In genomic region chr2:180983468-180984388, GRCh38 we compare ENCODE assay signal across 8 cellular contexts. TPM values are rescaled to one million over a fixed set of nuclear protein-coding genes. Genes with fewer than 3 reads are reported as not detected.
DNase-seq lines count a peak whose midpoint lies in the region; ATAC-seq and TF ChIP-seq lines count a peak whose summit lies in the region.

No MANE protein-coding gene starts in this region.

- H3K27ac Mint-ChIP-seq in CD14-positive monocyte (no peak overlapping the region), T-helper 17 cell (peak overlapping the region; percentile 29)

- H3K4me2 ChIP-seq in fibroblast of lung (ENCODE audit: extremely low read depth, insufficient read depth, low read length), result peak overlapping the region; percentile 95

- peaks cover 43% of the 10 kb centered on the region for H3K4me1 Mint-ChIP-seq in CD14-positive monocyte
- peaks cover 26% of the 10 kb centered on the region for H3K4me1 Mint-ChIP-seq in T-helper 17 cell

- H3K9me3 Mint-ChIP-seq in CD14-positive monocyte, result no peaks in the 10 kb centered on the region

- peak overlapping the region; percentile 1 to 99 (median 83) for H3K4me3 ChIP-seq in fibroblast of lung (replicated peaks in 1 of 4; ENCODE audit: control extremely low read depth in 1 of 4, insufficient read depth in 1 of 4, low read depth in 3 of 4, low read length in 4 of 4)
- H3K4me3 ChIP-seq in tibial artery, result no peak overlapping the region

- no peaks in the 10 kb centered on the region for H4K20me1 ChIP-seq in fibroblast of lung (ENCODE audit: control insufficient read depth, extremely low read depth, insufficient read depth, low read length)

- peak overlapping the region; percentile 18 for H3K27ac ChIP-seq in fibroblast of lung (ENCODE audit: insufficient read depth, low read length)
- no peak overlapping the region for H3K27ac ChIP-seq in tibial artery

- H3K4me3 Mint-ChIP-seq in CD14-positive monocyte (no peak overlapping the region), T-helper 17 cell (no peak overlapping the region)

- H3K9me3 ChIP-seq in T-helper 17 cell (ENCODE audit: control insufficient read depth, low read length, poor library complexity, severe bottlenecking), result no peaks in the 10 kb centered on the region
- no peaks in the 10 kb centered on the region for H3K9me3 ChIP-seq in fibroblast of lung (ENCODE audit: control insufficient read depth, insufficient read depth, low read depth, low read length)
- no peaks in the 10 kb centered on the region for H3K9me3 ChIP-seq in tibial artery

- intact Hi-C loops in CD14-positive monocyte (cut with micrococcal nuclease), result loop anchor here in 1 of 2 donors (5.0 kb wide), 1 partner anchor 981 kb away; no protein-coding TSS in a partner anchor
- intact Hi-C loops in tibial artery (cut with DNase I; ENCODE audit: low total_unique reads), result no loop called here

- DNase-seq in CD14-positive monocyte (ENCODE audit: low spot score) (no peak), NCI-H146 (lab: John Stamatoyannopoulos, UW) (peak; percentile 29), T-helper 17 cell (no peak), fibroblast of lung (ENCODE audit: low read depth in 2 of 2) (peak; percentile 68 to 82), nucleus accumbens (lab: John Stamatoyannopoulos, UW) (peak in 31 of 56 donors; percentile 2 to 66 (median 15)), tibial artery (no peak)

- peak; percentile 28 for TF ChIP-seq CTCF in CD14-positive monocyte (IDR thresholded peaks at IDR 0.05)
- peak; percentile 43 to 62 for TF ChIP-seq CTCF in fibroblast of lung (conservative IDR thresholded peaks at IDR 0.05 in 1 of 2, IDR thresholded peaks at IDR 0.05 in 1 of 2; ENCODE audit: low read depth in 1 of 2, low read length in 2 of 2)
- peak in 1 of 2 experiments; percentile 13 for TF ChIP-seq CTCF in tibial artery (IDR thresholded peaks at IDR 0.05)

- H3K36me3 Mint-ChIP-seq in CD14-positive monocyte (peaks cover 13 to 28% of the 10 kb centered on the region in 2 donors), T-helper 17 cell (ENCODE audit: low read depth) (peaks cover 2% of the 10 kb centered on the region)

- H3K27me3 ChIP-seq in fibroblast of lung (ENCODE audit: control insufficient read depth, insufficient read depth, low read length) (no peaks in the 10 kb centered on the region), tibial artery (no peaks in the 10 kb centered on the region)

- ATAC-seq in GM18502 (IDR thresholded peaks at IDR 0.05; ENCODE audit: poor library complexity, unreplicated experiment) (peak; percentile 40), HG02884 (IDR thresholded peaks at IDR 0.05; ENCODE audit: unreplicated experiment) (peak; percentile 34), T-helper 17 cell (peak; percentile 35)

- peaks cover 0 to 13% (median 6%) of the 10 kb centered on the region in 3 donors for H3K27me3 Mint-ChIP-seq in CD14-positive monocyte (ENCODE audit: low read depth in 3 of 3)
- no peaks in the 10 kb centered on the region for H3K27me3 Mint-ChIP-seq in T-helper 17 cell

- H3K9ac ChIP-seq in fibroblast of lung (ENCODE audit: insufficient read depth, low read length), result no peak overlapping the region

- H2AFZ ChIP-seq in fibroblast of lung (ENCODE audit: low read length), result no peak overlapping the region

- H3K36me3 ChIP-seq in fibroblast of lung (ENCODE audit: control insufficient read depth, insufficient read depth, low read length) (no peaks in the 10 kb centered on the region), tibial artery (no peaks in the 10 kb centered on the region)

- H3K4me1 ChIP-seq in fibroblast of lung (ENCODE audit: control insufficient read depth, extremely low read depth, insufficient read depth, low read length), result peaks cover 16% of the 10 kb centered on the region
- peaks cover 0 to 64% (median 23%) of the 10 kb centered on the region in 4 donors for H3K4me1 ChIP-seq in tibial artery

- H3K79me2 ChIP-seq in fibroblast of lung (ENCODE audit: control insufficient read depth, insufficient read depth, low read length), result peaks cover 74% of the 10 kb centered on the region

RNA-seq across cellular contexts. Expression of gene UBE2E3, which starts 3.3 kb away (rescaled TPM):
- 10 to 100 TPM; 52.1 to 67.5 TPM for polyA plus RNA-seq in CD14-positive monocyte
- total RNA-seq in T-helper 17 cell, result 10 to 100 TPM; 24.1 to 38.2 TPM
- 43.1 and 57.5 TPM in 2 replicates for total RNA-seq in fibroblast of lung
- 138 TPM in 2 replicates for polyA plus RNA-seq in fibroblast of lung
- polyA plus RNA-seq in fibroblast of lung (2012), result 96.8 and 128 TPM in 2 replicates
- polyA minus RNA-seq in fibroblast of lung (ENCODE audit: low replicate concordance), result 27.4 and 56.4 TPM in 2 replicates

Comparison
In these comparisons a context has a peak if more than half of its experiments do, and no peak if none do; other contexts are left out.
1. DNase-seq: peak in NCI-H146 (single experiment), fibroblast of lung (2 of 2) and nucleus accumbens (31 of 56); none in CD14-positive monocyte (single experiment), T-helper 17 cell (0 of 3) and tibial artery (0 of 2).
2. H3K4me3 ChIP-seq: peak in fibroblast of lung (4 of 4); none in tibial artery (0 of 2).
3. Peak in every context shown above with its lines, with median percentiles within 50 percentile points of each other: ATAC-seq.